ENCODE assay signal across 17 cellular contexts in genomic region chr11:116471608-116472007, GRCh38.
A peak's percentile ranks its signal among the peaks of the same experiment; 100 is the strongest.
DNase-seq lines count a peak whose midpoint lies in the region; TF ChIP-seq lines count a peak whose summit lies in the region.
"Had no signal": no experiment of that assay in that cellular context is flagged by ENCODE, and none has a peak within 500 bp of the region (broad histone marks: within the 10 kb centered on the region; RNA-seq: fewer than 3 reads in every experiment).

No MANE protein-coding gene starts in this region.

- H3K36me3 ChIP-seq in GM23248 (ENCODE audit: low read depth) (no peaks in the 10 kb centered on the region), sigmoid colon (no peaks in the 10 kb centered on the region)
- H3K36me3 ChIP-seq: gastroesophageal sphincter, upper lobe of left lung had no signal

- H3K9me3 Mint-ChIP-seq in activated naive CD4-positive, alpha-beta T cell treated with anti-CD3 and anti-CD28 coated beads, Interleukin-2, amount 10 ng/mL, durations not matched to agents 7 days and 5 days = no peaks in the 10 kb centered on the region
- H3K9me3 Mint-ChIP-seq: activated T-cell treated with anti-CD3 and anti-CD28 coated beads, Interleukin-2, amount 50 U/mL, for 4 hours had no signal

- H3K9me2 ChIP-seq in GM23248 (ENCODE audit: insufficient read depth) = no peaks in the 10 kb centered on the region

- H3K4me3 ChIP-seq in GM23248 = no peak overlapping the region
- no peak overlapping the region for H3K4me3 ChIP-seq in fibroblast of the aortic adventitia (ENCODE audit: low read depth, low read length)
- H3K4me3 ChIP-seq in sigmoid colon = no peak overlapping the region
- H3K4me3 ChIP-seq: gastroesophageal sphincter, upper lobe of left lung had no signal

- H3K79me2 ChIP-seq in GM23248 (ENCODE audit: insufficient read depth) = no peaks in the 10 kb centered on the region

- no peak overlapping the region for H3K9ac ChIP-seq in GM23248

- H3K27ac ChIP-seq in GM23248 (no peak overlapping the region), VCaP (peak overlapping the region; percentile 88), sigmoid colon (peak overlapping the region in 3 of 4 donors; percentile 70 to 78 (median 71))
- H3K27ac ChIP-seq: gastroesophageal sphincter, upper lobe of left lung had no signal

- no peak overlapping the region for H3K27ac Mint-ChIP-seq in activated naive CD4-positive, alpha-beta T cell treated with anti-CD3 and anti-CD28 coated beads, Interleukin-2, amount 10 ng/mL, durations not matched to agents 7 days and 5 days
- H3K27ac Mint-ChIP-seq: immature natural killer cell, T-helper 17 cell had no signal

- H3K27me3 ChIP-seq in GM23248 (replicated peaks; ENCODE audit: insufficient read depth) (no peaks in the 10 kb centered on the region), sigmoid colon (no peaks in the 10 kb centered on the region)
- H3K27me3 ChIP-seq: upper lobe of left lung had no signal

- H3K4me1 ChIP-seq in GM23248 (ENCODE audit: insufficient read depth) = peaks cover 8% of the 10 kb centered on the region
- H3K4me1 ChIP-seq in sigmoid colon = peaks cover 0 to 77% (median 38%) of the 10 kb centered on the region in 4 donors
- H3K4me1 ChIP-seq: upper lobe of left lung had no signal

- H2AFZ ChIP-seq in GM23248 = no peak overlapping the region

- no peaks in the 10 kb centered on the region for H3K9me3 ChIP-seq in GM23248 (ENCODE audit: low read depth)
- H3K9me3 ChIP-seq in sigmoid colon = no peaks in the 10 kb centered on the region
- H3K9me3 ChIP-seq: gastroesophageal sphincter, upper lobe of left lung had no signal

- no peak for TF ChIP-seq EP300 in sigmoid colon (IDR thresholded peaks at IDR 0.05)

- CTCF ChIA-PET in activated naive CD4-positive, alpha-beta T cell treated with anti-CD3 and anti-CD28 coated beads, Interleukin-2, amount 10 ng/mL, durations not matched to agents 7 days and 5 days (lab: Charles Lee) = no interaction called here

- H3K4me2 ChIP-seq in GM23248 (ENCODE audit: unreplicated experiment) = no peak overlapping the region

- in situ Hi-C loops in GM23248 (cut with MboI) = no loop called here

- DNase-seq in GM23248 (peak; percentile 21), fibroblast of the aortic adventitia (ENCODE audit: low read depth) (peak; percentile 88), sigmoid colon (no peak), activated T-cell treated with anti-CD3 and anti-CD28 coated beads for 4 hours (no peak), NCI-H1436 (lab: John Stamatoyannopoulos, UW) (no peak), UCSD-AML1 (lab: John Stamatoyannopoulos, UW; ENCODE audit: unreplicated experiment) (no peak)
- DNase-seq in activated naive CD4-positive, alpha-beta T cell treated with anti-CD3 and anti-CD28 coated beads, Interleukin-2, amount 10 ng/mL, durations not matched to agents 7 days and 5 days = no peak
- DNase-seq: activated CD4-positive, alpha-beta T cell treated with anti-CD3 and anti-CD28 coated beads, Interleukin-2, amount 50 U/mL, for 1 hour; activated T-cell treated with anti-CD3 and anti-CD28 coated beads, Interleukin-2, amount 50 U/mL, for 4 hours; effector CD4-positive, alpha-beta T cell; immature natural killer cell; NCI-H146; NCI-H526 treated with DMSO at 0.1 percent for 48 hours; T-helper 17 cell; upper lobe of left lung had no signal

- TF ChIP-seq CTCF in VCaP (conservative IDR thresholded peaks at IDR 0.05) = no peak
- no peak for TF ChIP-seq CTCF in fibroblast of the aortic adventitia (IDR thresholded peaks at IDR 0.05; ENCODE audit: insufficient read depth, low read length)
- no peak for TF ChIP-seq CTCF in sigmoid colon (IDR thresholded peaks at IDR 0.05)

- no peaks in the 10 kb centered on the region for H3F3A ChIP-seq in GM23248 (ENCODE audit: insufficient read depth)

- TF ChIP-seq POLR2A in sigmoid colon (IDR thresholded peaks at IDR 0.05) = no peak

- H3K36me3 Mint-ChIP-seq in activated naive CD4-positive, alpha-beta T cell treated with anti-CD3 and anti-CD28 coated beads, Interleukin-2, amount 10 ng/mL, durations not matched to agents 7 days and 5 days = no peaks in the 10 kb centered on the region

- 0 to 11% methylated on average over 1 of the region's 1 CpG for WGBS in GM23248 (ENCODE audit: low coverage in 1 of 2, low lambda C conversion rate in 2 of 2, missing lambda C conversion rate in 2 of 2), 2 experiments
- WGBS in sigmoid colon, 2 donors = 85 to 86% methylated on average over 1 of the region's 1 CpG

- intact Hi-C loops in sigmoid colon (cut with DNase I) = no loop called here

- H3K4me1 Mint-ChIP-seq in activated naive CD4-positive, alpha-beta T cell treated with anti-CD3 and anti-CD28 coated beads, Interleukin-2, amount 10 ng/mL, durations not matched to agents 7 days and 5 days = no peaks in the 10 kb centered on the region
- H3K4me1 Mint-ChIP-seq: immature natural killer cell, T-helper 17 cell had no signal

- H3K27me3 Mint-ChIP-seq in activated naive CD4-positive, alpha-beta T cell treated with anti-CD3 and anti-CD28 coated beads, Interleukin-2, amount 10 ng/mL, durations not matched to agents 7 days and 5 days = peaks cover 9% of the 10 kb centered on the region

- no peak overlapping the region for H3K4me3 Mint-ChIP-seq in activated naive CD4-positive, alpha-beta T cell treated with anti-CD3 and anti-CD28 coated beads, Interleukin-2, amount 10 ng/mL, durations not matched to agents 7 days and 5 days
- H3K4me3 Mint-ChIP-seq: activated T-cell treated with anti-CD3 and anti-CD28 coated beads, Interleukin-2, amount 50 U/mL, for 4 hours; immature natural killer cell; T-helper 17 cell had no signal

- no peaks in the 10 kb centered on the region for H4K20me1 ChIP-seq in GM23248 (ENCODE audit: insufficient read depth)

Comparison
In these comparisons a context has a peak if more than half of its experiments do, and no peak if none do; other contexts are left out.
1. DNase-seq: peak in GM23248 (single experiment) and fibroblast of the aortic adventitia (single experiment); none in sigmoid colon (single experiment), activated naive CD4-positive, alpha-beta T cell treated with anti-CD3 and anti-CD28 coated beads, Interleukin-2, amount 10 ng/mL, durations not matched to agents 7 days and 5 days (single experiment), activated T-cell treated with anti-CD3 and anti-CD28 coated beads for 4 hours (single experiment), NCI-H1436 (single experiment) and UCSD-AML1 (single experiment).